Comparison of ENCODE assay signal across 9 cellular contexts in genomic region chr4:156169011-156169410, GRCh38.
DNase-seq lines count a peak whose midpoint lies in the region; ATAC-seq and TF ChIP-seq lines count a peak whose summit lies in the region.
"Had no signal": no experiment of that assay in that cellular context is flagged by ENCODE, and none has a peak within 500 bp of the region (broad histone marks: within the 10 kb centered on the region; RNA-seq: fewer than 3 reads in every experiment).

No MANE protein-coding gene starts in this region.

- no peak overlapping the region for H3K4me3 ChIP-seq in fibroblast of the aortic adventitia (ENCODE audit: low read depth, low read length)

- no peak for ATAC-seq in stimulated activated memory B cell treated with anti-CD40 and anti-IgM and Interleukin-4, amounts not matched to agents 10 μg/mL and 1 μg/mL and 100 μg/mL, for 72 hours

- H3K27me3 Mint-ChIP-seq in stimulated activated memory B cell treated with anti-CD40 and anti-IgM and Interleukin-4, amounts not matched to agents 10 μg/mL and 1 μg/mL and 100 μg/mL, for 72 hours = no peaks in the 10 kb centered on the region
- H3K27me3 Mint-ChIP-seq: dendritic cell treated with granulocyte-macrophage colony-stimulating factor and Interleukin-4, amounts not matched to agents 40 ng/mL and 50 ng/mL, for 4 days had no signal

- DNase-seq in SKM-1 treated with dmso at 0.1 percent for 144 hours (lab: John Stamatoyannopoulos, UW; ENCODE audit: unreplicated experiment) (peak; percentile 16), SKM-1 (lab: John Stamatoyannopoulos, UW; ENCODE audit: unreplicated experiment) (no peak), HPDE6-E6E7 (ENCODE audit: extremely low spot score) (peak; percentile 33), RKO (ENCODE audit: low spot score) (peak; percentile 32), fibroblast of the aortic adventitia (ENCODE audit: low read depth) (peak; percentile 94), pons (ENCODE audit: low spot score) (peak; percentile 19)
- DNase-seq in effector CD8-positive, alpha-beta T cell (lab: John Stamatoyannopoulos, UW) = no peak

- peaks cover 10% of the 10 kb centered on the region for H3K9me3 Mint-ChIP-seq in stimulated activated memory B cell treated with anti-CD40 and anti-IgM and Interleukin-4, amounts not matched to agents 10 μg/mL and 1 μg/mL and 100 μg/mL, for 72 hours
- H3K9me3 Mint-ChIP-seq: dendritic cell treated with granulocyte-macrophage colony-stimulating factor and Interleukin-4, amounts not matched to agents 40 ng/mL and 50 ng/mL, for 4 days had no signal

- H3K4me1 Mint-ChIP-seq in stimulated activated memory B cell treated with anti-CD40 and anti-IgM and Interleukin-4, amounts not matched to agents 10 μg/mL and 1 μg/mL and 100 μg/mL, for 72 hours = no peaks in the 10 kb centered on the region

- peak; percentile 76 for TF ChIP-seq CTCF in fibroblast of the aortic adventitia (IDR thresholded peaks at IDR 0.05; ENCODE audit: insufficient read depth, low read length)

- H3K36me3 Mint-ChIP-seq in stimulated activated memory B cell treated with anti-CD40 and anti-IgM and Interleukin-4, amounts not matched to agents 10 μg/mL and 1 μg/mL and 100 μg/mL, for 72 hours = no peaks in the 10 kb centered on the region

- no peak overlapping the region for H3K4me3 Mint-ChIP-seq in stimulated activated memory B cell treated with anti-CD40 and anti-IgM and Interleukin-4, amounts not matched to agents 10 μg/mL and 1 μg/mL and 100 μg/mL, for 72 hours
- H3K4me3 Mint-ChIP-seq: dendritic cell treated with granulocyte-macrophage colony-stimulating factor and Interleukin-4, amounts not matched to agents 40 ng/mL and 50 ng/mL, for 4 days had no signal

- no peak overlapping the region for H3K27ac Mint-ChIP-seq in stimulated activated memory B cell treated with anti-CD40 and anti-IgM and Interleukin-4, amounts not matched to agents 10 μg/mL and 1 μg/mL and 100 μg/mL, for 72 hours
- H3K27ac Mint-ChIP-seq: dendritic cell treated with granulocyte-macrophage colony-stimulating factor and Interleukin-4, amounts not matched to agents 40 ng/mL and 50 ng/mL, for 4 days had no signal

Comparison
In these comparisons a context has a peak if more than half of its experiments do, and no peak if none do; other contexts are left out.
1. DNase-seq: peak in SKM-1 treated with dmso at 0.1 percent for 144 hours (single experiment), HPDE6-E6E7 (single experiment), RKO (single experiment), fibroblast of the aortic adventitia (single experiment) and pons (single experiment); none in SKM-1 (single experiment) and effector CD8-positive, alpha-beta T cell (single experiment).